Comparison of ENCODE assay signal across 18 cellular contexts in genomic region chr11:1503708-1504104, GRCh38. TPM values are rescaled to one million over a fixed set of nuclear protein-coding genes. Genes with fewer than 3 reads are reported as not detected.
A peak's percentile ranks its signal among the peaks of the same experiment; 100 is the strongest.
DNase-seq lines count a peak whose midpoint lies in the region; ATAC-seq and TF ChIP-seq lines count a peak whose summit lies in the region.
"Had no signal": no experiment of that assay in that cellular context is flagged by ENCODE, and none has a peak within 500 bp of the region (broad histone marks: within the 10 kb centered on the region; RNA-seq: fewer than 3 reads in every experiment).

No MANE protein-coding gene starts in this region.

- no peak overlapping the region for H2BK5ac ChIP-seq in neuronal stem cell (ENCODE audit: low read length)

- H2BK12ac ChIP-seq in neuronal stem cell (ENCODE audit: low read length) = no peak overlapping the region

- peak overlapping the region; percentile 2 for H3K14ac ChIP-seq in neuronal stem cell (ENCODE audit: low read length)

- H2BK15ac ChIP-seq in neuronal stem cell (ENCODE audit: low read length) = no peak overlapping the region

- H3K36me3 ChIP-seq in ascending aorta (peaks cover 5 to 13% of the 10 kb centered on the region in 2 donors), neuronal stem cell (replicated peaks in 1 of 2; ENCODE audit: control insufficient read depth in 2 of 2, insufficient read depth in 2 of 2, low read length in 2 of 2) (peaks cover 0 to 8% of the 10 kb centered on the region in 2 donors), tibial nerve (peaks cover 0 to 19% (median 0%) of the 10 kb centered on the region in 3 donors)
- H3K36me3 ChIP-seq: neutrophil had no signal

- no peaks in the 10 kb centered on the region for H3K27me3 ChIP-seq in ascending aorta
- H3K27me3 ChIP-seq in neuronal stem cell (ENCODE audit: control insufficient read depth in 3 of 3, insufficient read depth in 3 of 3, low read depth in 1 of 3, low read length in 3 of 3) = no peaks in the 10 kb centered on the region
- H3K27me3 ChIP-seq in tibial nerve = no peaks in the 10 kb centered on the region
- H3K27me3 ChIP-seq: neutrophil had no signal

- H4K8ac ChIP-seq in neuronal stem cell (ENCODE audit: low read depth, low read length) = no peak overlapping the region

- TF ChIP-seq POLR2A in tibial nerve (IDR thresholded peaks at IDR 0.05) = no peak

- H3K23ac ChIP-seq in neuronal stem cell (ENCODE audit: low read depth, low read length, poor library complexity) = peak overlapping the region; percentile 78

- ATAC-seq in HG03097 (IDR thresholded peaks at IDR 0.05; ENCODE audit: low FRiP score, unreplicated experiment) = no peak
- no peak for ATAC-seq in HG02610 (IDR thresholded peaks at IDR 0.05; ENCODE audit: unreplicated experiment)
- ATAC-seq in GM18909 (IDR thresholded peaks at IDR 0.05; ENCODE audit: poor library complexity, unreplicated experiment) = no peak
- ATAC-seq: activated CD8-positive, alpha-beta memory T cell treated with anti-CD3 and anti-CD28 coated beads, Interleukin-2, amount 10 ng/mL, durations not matched to agents 7 days and 5 days; WTC11 had no signal

- no peak overlapping the region for H2AFZ ChIP-seq in neuronal stem cell (ENCODE audit: low read length)

- peak overlapping the region; percentile 68 to 86 for H3K27ac ChIP-seq in ascending aorta
- H3K27ac ChIP-seq in neuronal stem cell (replicated peaks; ENCODE audit: low read length) = no peak overlapping the region
- H3K27ac ChIP-seq in tibial nerve = peak overlapping the region in 3 of 4 donors; percentile 4 to 75 (median 37)
- H3K27ac ChIP-seq: neutrophil had no signal

- intact Hi-C loops in ascending aorta (cut with DNase I) (loop anchor here (2.0 kb wide), 1 partner anchor 21 kb away; no protein-coding TSS in a partner anchor), cardiac septum (cut with DNase I) (no loop called here)

- peak overlapping the region in 1 of 2 donors; percentile 35 for H3K4me3 ChIP-seq in ascending aorta
- no peak overlapping the region for H3K4me3 ChIP-seq in neuronal stem cell (ENCODE audit: low read length in 2 of 2)
- no peak overlapping the region for H3K4me3 ChIP-seq in tibial nerve

- no CpG with 5 or more reads among the region's 14 CpGs for WGBS in neuronal stem cell (ENCODE audit: extremely low coverage in 2 of 2, insufficient read length in 2 of 2, insufficient replicate concordance in 1 of 2), 2 donors
- 54 to 61% methylated on average over 7 to 12 of the region's 14 CpGs for WGBS in tibial nerve, 2 donors

- DNase-seq in ascending aorta (ENCODE audit: low spot score in 2 of 2) (no peak), cardiac septum (ENCODE audit: low spot score) (peak; percentile 82), neuronal stem cell (ENCODE audit: low spot score) (no peak), tibial nerve (ENCODE audit: low spot score in 2 of 2) (no peak), NCI-H1436 treated with DMSO at 0.1 percent for 48 hours (lab: John Stamatoyannopoulos, UW) (no peak)
- DNase-seq: activated CD8-positive, alpha-beta memory T cell treated with anti-CD3 and anti-CD28 coated beads, Interleukin-2, amount 10 ng/mL, durations not matched to agents 7 days and 5 days; activated naive CD4-positive, alpha-beta T cell treated with anti-CD3 and anti-CD28 coated beads, Interleukin-2, amount 10 ng/mL, durations not matched to agents 7 days and 5 days; CD4-positive, alpha-beta T cell; erythroblast; NCI-H1092 treated with DMSO at 0.1 percent for 48 hours; NCI-H446 treated with DMSO at 0.1 percent for 48 hours; OCI-M1; stimulated activated CD4-positive, alpha-beta T cell treated with anti-CD3 and anti-CD28 coated beads, Interleukin-15, amount 100 ng/mL, for 24 hours had no signal

- H3K9me3 ChIP-seq in ascending aorta = no peaks in the 10 kb centered on the region
- no peaks in the 10 kb centered on the region for H3K9me3 ChIP-seq in neuronal stem cell (replicated peaks in 1 of 2; ENCODE audit: control insufficient read depth in 2 of 2, insufficient read depth in 1 of 2, low read depth in 1 of 2, low read length in 2 of 2)
- no peaks in the 10 kb centered on the region for H3K9me3 ChIP-seq in tibial nerve
- H3K9me3 ChIP-seq: neutrophil had no signal

- TF ChIP-seq CTCF in ascending aorta (IDR thresholded peaks at IDR 0.05) = no peak
- TF ChIP-seq CTCF in tibial nerve (IDR thresholded peaks at IDR 0.05) = no peak

- no peak overlapping the region for H3K4ac ChIP-seq in neuronal stem cell (ENCODE audit: low read length)

- peaks cover 39 to 74% of the 10 kb centered on the region in 2 donors for H3K4me1 ChIP-seq in ascending aorta
- peaks cover 5 to 22% of the 10 kb centered on the region in 2 donors for H3K4me1 ChIP-seq in neuronal stem cell (ENCODE audit: control insufficient read depth in 2 of 2, insufficient read depth in 1 of 2, low read depth in 1 of 2, low read length in 2 of 2)
- peaks cover 0 to 65% (median 34%) of the 10 kb centered on the region in 4 donors for H3K4me1 ChIP-seq in tibial nerve

- TF ChIP-seq EP300 in tibial nerve (IDR thresholded peaks at IDR 0.05) = no peak

- H3K18ac ChIP-seq in neuronal stem cell (ENCODE audit: low read length) = peak overlapping the region; percentile 44

- H4K91ac ChIP-seq in neuronal stem cell (ENCODE audit: low read depth, low read length, poor library complexity) = no peak overlapping the region

- peaks cover 24% of the 10 kb centered on the region for H3K79me1 ChIP-seq in neuronal stem cell (ENCODE audit: low read depth, low read length)

- no peak overlapping the region for H3K9ac ChIP-seq in neuronal stem cell (ENCODE audit: low read depth, low read length, poor library complexity)

- no peak overlapping the region for H2BK120ac ChIP-seq in neuronal stem cell (ENCODE audit: low read depth, low read length)

- no peak overlapping the region for H3K4me2 ChIP-seq in neuronal stem cell (ENCODE audit: insufficient read depth, low read length, poor library complexity, severe bottlenecking)

- H2AK5ac ChIP-seq in neuronal stem cell (ENCODE audit: low read depth, low read length) = peak overlapping the region; percentile 86

RNA-seq across cellular contexts. Expression of gene MOB2, which starts 17.1 kb away (rescaled TPM):
- total RNA-seq in ascending aorta = 95.4 TPM
- 48.5 TPM for total RNA-seq in cardiac septum
- polyA plus RNA-seq in neuronal stem cell (2013, experiment 1 of 2) = 11.1 TPM
- 11.5 TPM for polyA plus RNA-seq in neuronal stem cell (2013, experiment 2 of 2)
- 10 to 100 TPM; 42.3 to 55.1 (median 46.9) TPM for total RNA-seq in tibial nerve
